In the genomic region with DNA sequence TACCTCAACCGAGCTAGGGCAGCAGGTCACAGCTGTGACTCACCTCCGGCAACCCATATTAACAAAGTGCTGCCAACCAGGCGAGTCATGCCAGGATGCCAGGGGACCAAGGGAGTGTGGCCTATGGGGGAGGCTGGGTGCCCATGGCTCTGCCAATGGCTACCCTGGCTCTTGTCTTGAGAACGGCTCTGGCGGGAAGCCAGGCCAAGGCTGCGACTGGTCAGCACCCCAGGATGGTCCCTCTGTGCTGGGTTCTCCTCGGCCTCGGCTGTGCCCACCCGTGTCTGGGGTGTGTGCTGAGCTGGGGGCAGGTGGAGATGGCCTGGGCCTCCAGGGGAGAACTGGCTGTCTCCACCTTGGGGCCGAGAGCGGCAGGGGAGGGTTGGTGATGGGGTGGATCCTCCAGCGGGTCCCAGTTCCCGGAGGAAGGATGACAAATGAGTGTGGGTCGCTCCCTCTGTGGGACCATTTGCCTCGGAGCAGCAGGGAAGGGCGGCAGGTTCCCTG, we compare ENCODE assay signal across 8 cellular contexts.
DNase-seq lines count a peak whose midpoint lies in the region; ATAC-seq and TF ChIP-seq lines count a peak whose summit lies in the region.

No MANE protein-coding gene starts in this region.

- DNase-seq in HAP-1 (ENCODE audit: low spot score in 2 of 2) (no peak), WERI-Rb-1 (no peak), right cardiac atrium (peak in 2 of 3 donors; percentile 72 to 73), NCI-H2029 (lab: John Stamatoyannopoulos, UW) (no peak), NK-92 (lab: John Stamatoyannopoulos, UW; ENCODE audit: unreplicated experiment) (no peak)
- no peak for DNase-seq in stimulated activated effector memory CD8-positive, alpha-beta T cell treated with anti-CD3 and anti-CD28 coated beads, Interleukin-12 subunit alpha, Interleukin-12 subunit beta, amount 100 ng/mL, for 72 hours (ENCODE audit: low spot score in 2 of 2)

- 37% methylated on average over 16 of the region's 16 CpGs for WGBS in right cardiac atrium

- in situ Hi-C loops in HAP-1 (cut with MboI; ENCODE audit: low sequenced_read_pairs), result loop anchor here (10.0 kb wide), 1 partner anchor 701 kb away; no protein-coding TSS in a partner anchor

- H3K9me3 Mint-ChIP-seq in stimulated activated effector memory CD8-positive, alpha-beta T cell treated with anti-CD3 and anti-CD28 coated beads, Interleukin-12 subunit alpha, Interleukin-12 subunit beta, amount 100 ng/mL, for 72 hours, result no peaks in the 10 kb centered on the region

- H3K36me3 ChIP-seq in HAP-1 (replicated peaks), result no peaks in the 10 kb centered on the region
- H3K36me3 ChIP-seq in WERI-Rb-1, result no peaks in the 10 kb centered on the region

- H3K4me3 ChIP-seq in HAP-1, result peak overlapping the region; percentile 42
- peak overlapping the region; percentile 74 for H3K4me3 ChIP-seq in WERI-Rb-1 (ENCODE audit: low read depth, low read length)
- H3K4me3 ChIP-seq in right cardiac atrium (ENCODE audit: low read length), result no peak overlapping the region

- ATAC-seq in right cardiac atrium, result peak in 1 of 2 donors; percentile 11
- ATAC-seq in stimulated activated effector memory CD8-positive, alpha-beta T cell treated with anti-CD3 and anti-CD28 coated beads, Interleukin-12 subunit alpha, Interleukin-12 subunit beta, amount 100 ng/mL, for 72 hours, result peak; percentile 76
- ATAC-seq in GM18517 (IDR thresholded peaks at IDR 0.05; ENCODE audit: unreplicated experiment), result no peak

- peak overlapping the region; percentile 58 for H3K27ac Mint-ChIP-seq in stimulated activated effector memory CD8-positive, alpha-beta T cell treated with anti-CD3 and anti-CD28 coated beads, Interleukin-12 subunit alpha, Interleukin-12 subunit beta, amount 100 ng/mL, for 72 hours

- peaks cover 13% of the 10 kb centered on the region; the same call in 1 of the 2 replicates for H3K4me1 ChIP-seq in HAP-1
- H3K4me1 ChIP-seq in right cardiac atrium (ENCODE audit: control insufficient read depth, insufficient read depth, low read length), result no peaks in the 10 kb centered on the region

- H3K4me3 Mint-ChIP-seq in stimulated activated effector memory CD8-positive, alpha-beta T cell treated with anti-CD3 and anti-CD28 coated beads, Interleukin-12 subunit alpha, Interleukin-12 subunit beta, amount 100 ng/mL, for 72 hours, result peak overlapping the region; percentile 70

- H3K27me3 ChIP-seq in HAP-1 (ENCODE audit: low read depth) (no peaks in the 10 kb centered on the region), WERI-Rb-1 (ENCODE audit: insufficient read depth, low read depth, severe bottlenecking) (no peaks in the 10 kb centered on the region), right cardiac atrium (ENCODE audit: control insufficient read depth, insufficient read depth) (no peaks in the 10 kb centered on the region)

- no peaks in the 10 kb centered on the region for H3K36me3 Mint-ChIP-seq in stimulated activated effector memory CD8-positive, alpha-beta T cell treated with anti-CD3 and anti-CD28 coated beads, Interleukin-12 subunit alpha, Interleukin-12 subunit beta, amount 100 ng/mL, for 72 hours

- H3K9me3 ChIP-seq in HAP-1, result no peaks in the 10 kb centered on the region
- peaks cover 5% of the 10 kb centered on the region for H3K9me3 ChIP-seq in WERI-Rb-1 (ENCODE audit: severe bottlenecking)
- no peaks in the 10 kb centered on the region for H3K9me3 ChIP-seq in right cardiac atrium (ENCODE audit: control insufficient read depth, low read length)

- H3K27ac ChIP-seq in C4-2B (peak overlapping the region; percentile 47; the same call in 1 of the 2 replicates), WERI-Rb-1 (no peak overlapping the region), right cardiac atrium (ENCODE audit: low read length) (no peak overlapping the region)

- no peak for TF ChIP-seq CTCF in C4-2B (conservative IDR thresholded peaks at IDR 0.05)
- no peak; the same call in 1 of the 2 replicates for TF ChIP-seq CTCF in WERI-Rb-1 (IDR thresholded peaks at IDR 0.05; ENCODE audit: low read depth, low read length)

- intact Hi-C loops in right cardiac atrium (cut with DNase I), result loop anchor here (2.0 to 10.0 kb wide), 4 partner anchors 264 to 704 kb away; partner anchors contain the start of gene TANC2 (in 1 of the 4)

- H3K4me1 Mint-ChIP-seq in stimulated activated effector memory CD8-positive, alpha-beta T cell treated with anti-CD3 and anti-CD28 coated beads, Interleukin-12 subunit alpha, Interleukin-12 subunit beta, amount 100 ng/mL, for 72 hours, result peaks cover 27% of the 10 kb centered on the region

Comparison
In these comparisons a context has a peak if more than half of its experiments do, and no peak if none do; other contexts are left out.
1. DNase-seq: peak in right cardiac atrium (2 of 3); none in HAP-1 (0 of 2), WERI-Rb-1 (single experiment), stimulated activated effector memory CD8-positive, alpha-beta T cell treated with anti-CD3 and anti-CD28 coated beads, Interleukin-12 subunit alpha, Interleukin-12 subunit beta, amount 100 ng/mL, for 72 hours (0 of 2), NCI-H2029 (single experiment) and NK-92 (single experiment).